ENCODE assay signal across 13 cellular contexts in the genomic region with DNA sequence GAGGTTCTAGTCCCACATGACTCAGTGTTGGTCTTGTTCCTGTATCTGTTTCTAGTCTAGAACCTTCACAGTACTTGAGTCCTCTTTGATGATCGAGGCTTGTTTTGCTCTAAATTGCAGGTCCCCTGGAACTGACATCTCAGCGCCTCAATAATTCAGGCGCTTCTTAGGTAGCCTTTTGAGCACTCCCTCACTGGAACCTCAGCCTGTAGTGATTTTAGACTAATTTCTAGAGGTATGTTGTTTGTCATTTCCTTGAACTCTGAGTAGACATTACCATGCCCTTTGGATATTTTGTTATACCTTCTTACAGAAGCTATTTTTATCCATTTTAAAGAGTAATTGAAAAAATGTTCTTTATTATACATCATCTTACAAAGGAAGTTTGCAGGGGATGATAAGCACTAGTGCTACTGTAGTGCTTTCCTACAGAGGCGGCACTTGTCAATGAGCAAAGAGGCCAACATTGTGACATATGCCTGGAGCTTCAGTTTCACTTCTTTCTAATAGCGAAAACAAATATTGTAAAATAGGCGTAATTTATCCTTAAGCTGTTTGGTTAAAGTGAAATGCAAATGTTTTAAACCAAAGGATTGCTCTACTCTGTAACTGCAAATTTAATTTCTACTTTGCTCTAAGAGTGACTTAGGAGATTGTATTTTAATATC.
DNase-seq lines count a peak whose midpoint lies in the region; ATAC-seq, FAIRE-seq and TF ChIP-seq lines count a peak whose summit lies in the region.
"Had no signal": no experiment of that assay in that cellular context is flagged by ENCODE, and none has a peak within 500 bp of the region (broad histone marks: within the 10 kb centered on the region; RNA-seq: fewer than 3 reads in every experiment).

No MANE protein-coding gene starts in this region.

- no peak overlapping the region for H3K9ac ChIP-seq in HepG2 (ENCODE audit: insufficient read depth, low read depth, low read length)

- intact Hi-C loops in HepG2 (cut with micrococcal nuclease; ENCODE audit: unreplicated experiment) (no loop called here), left colon (cut with DNase I, micrococcal nuclease) (no loop called here)

- H3K9me3 ChIP-seq in HepG2 (ENCODE audit: low read length), result no peaks in the 10 kb centered on the region

- no peak overlapping the region for H3K4me3 Mint-ChIP-seq in activated T-cell treated with anti-CD3 and anti-CD28 coated beads, Interleukin-2, amount 50 U/mL, for 4 hours
- H3K4me3 Mint-ChIP-seq: CD8-positive, alpha-beta T cell had no signal

- POLR2A ChIA-PET in HepG2 (lab: Yijun Ruan, JAX), result no interaction called here

- no peak for TF ChIP-seq CTCF in HepG2 (CRISPR knock-in tag; IDR thresholded peaks at IDR 0.05)

- DNase-seq in HepG2 (ENCODE audit: low spot score) (no peak), NCI-H69 (lab: John Stamatoyannopoulos, UW) (no peak), left colon (no peak)
- no peak for DNase-seq in activated T-cell treated with anti-CD3 and anti-CD28 coated beads, Interleukin-2, amount 50 U/mL, for 4 hours
- DNase-seq: activated CD4-positive, alpha-beta T cell treated with anti-CD3 and anti-CD28 coated beads for 4 hours; activated gamma-delta T cell; CD8-positive, alpha-beta T cell; NCI-H2227 treated with DMSO at 0.1 percent for 48 hours had no signal

- 98% methylated on average over 6 of the region's 6 CpGs for WGBS in HepG2 (ENCODE audit: low lambda C conversion rate)

- no peak overlapping the region for H3K4me3 ChIP-seq in HepG2 (replicated peaks in 1 of 3; ENCODE audit: insufficient read depth in 1 of 3, low read depth in 2 of 3, low read length in 3 of 3)

- in situ Hi-C loops in HepG2 (cut with HindIII; ENCODE audit: extremely low pct_ligation_motif_present, low pct_unique_long_range_greater_than_20kb), result no loop called here

- CTCF ChIA-PET in HepG2 (lab: Yijun Ruan, JAX; ENCODE audit: low intra/inter-chr PET ratio, low total read pairs), result no interaction called here

- FAIRE-seq in HepG2 (lab: Jason Lieb, UNC), result peak; percentile 23

- no peaks in the 10 kb centered on the region for H3K9me3 Mint-ChIP-seq in activated T-cell treated with anti-CD3 and anti-CD28 coated beads, Interleukin-2, amount 50 U/mL, for 4 hours
- H3K9me3 Mint-ChIP-seq: CD8-positive, alpha-beta T cell; IgD-negative memory B cell had no signal

- H3K36me3 ChIP-seq in HepG2 (replicated peaks in 1 of 2; ENCODE audit: control insufficient read depth in 1 of 2, insufficient read depth in 2 of 2, low read length in 2 of 2), result no peaks in the 10 kb centered on the region

- no peak for TF ChIP-seq EP300 in HepG2 (IDR thresholded peaks at IDR 0.05; ENCODE audit: low read depth in 2 of 2, low read length in 2 of 2)
- TF ChIP-seq EP300 in HepG2 (CRISPR knock-in tag; IDR thresholded peaks at IDR 0.05; ENCODE audit: borderline replicate concordance), result no peak

- ATAC-seq in GM18909 (IDR thresholded peaks at IDR 0.05; ENCODE audit: poor library complexity, unreplicated experiment), result peak; percentile 93
- ATAC-seq in GM21723 (IDR thresholded peaks at IDR 0.05; ENCODE audit: unreplicated experiment), result peak; percentile 90
- peak; percentile 66 for ATAC-seq in HG03442 (IDR thresholded peaks at IDR 0.05; ENCODE audit: unreplicated experiment)
- ATAC-seq in HepG2, result no peak
- ATAC-seq in GM19397 (IDR thresholded peaks at IDR 0.05; ENCODE audit: unreplicated experiment), result no peak
- no peak for ATAC-seq in left colon
- ATAC-seq in activated T-cell treated with anti-CD3 and anti-CD28 coated beads, Interleukin-2, amount 50 U/mL, for 4 hours, result no peak
- ATAC-seq: CD8-positive, alpha-beta T cell had no signal

- H3K27me3 Mint-ChIP-seq in activated T-cell treated with anti-CD3 and anti-CD28 coated beads, Interleukin-2, amount 50 U/mL, for 4 hours (ENCODE audit: low read depth), result no peaks in the 10 kb centered on the region
- H3K27me3 Mint-ChIP-seq: IgD-negative memory B cell had no signal

- H3K79me2 ChIP-seq in HepG2 (ENCODE audit: insufficient read depth, low read length), result no peaks in the 10 kb centered on the region

- H3K36me3 Mint-ChIP-seq in activated T-cell treated with anti-CD3 and anti-CD28 coated beads, Interleukin-2, amount 50 U/mL, for 4 hours (ENCODE audit: insufficient read depth), result peaks cover 11% of the 10 kb centered on the region

- no peak for TF ChIP-seq RAD21 in HepG2 (CRISPR knock-in tag; IDR thresholded peaks at IDR 0.05)

- H3K27me3 ChIP-seq in HepG2 (ENCODE audit: control insufficient read depth in 1 of 2, insufficient read depth in 2 of 2, low read length in 2 of 2), result no peaks in the 10 kb centered on the region

- no peaks in the 10 kb centered on the region for H3K4me1 ChIP-seq in HepG2 (ENCODE audit: insufficient read depth, low read length)

- H4K20me1 ChIP-seq in HepG2 (ENCODE audit: insufficient read depth, low read length), result no peaks in the 10 kb centered on the region

- H2AFZ ChIP-seq in HepG2 (ENCODE audit: low read length), result no peak overlapping the region

- no peak overlapping the region for H3K27ac ChIP-seq in HepG2 (ENCODE audit: extremely low read length, insufficient read depth, low read length)

- H3K4me2 ChIP-seq in HepG2 (ENCODE audit: low read depth, low read length), result no peak overlapping the region

- BruUV-seq in HepG2 (replicated peaks; lab: Mats Ljungman, UMichigan), result no TSS peak

- no peaks in the 10 kb centered on the region for H3K4me1 Mint-ChIP-seq in activated T-cell treated with anti-CD3 and anti-CD28 coated beads, Interleukin-2, amount 50 U/mL, for 4 hours (ENCODE audit: low read depth)

- TF ChIP-seq POLR2A in HepG2 (IDR thresholded peaks at IDR 0.05; ENCODE audit: insufficient read depth in 1 of 2, low read depth in 2 of 2, low read length in 2 of 2), result no peak

TF ChIP-seq in HepG2, 621 proteins besides CTCF, POLR2A, EP300 and RAD21 (continues in another document):
- TF ChIP-seq, protein P1, sequence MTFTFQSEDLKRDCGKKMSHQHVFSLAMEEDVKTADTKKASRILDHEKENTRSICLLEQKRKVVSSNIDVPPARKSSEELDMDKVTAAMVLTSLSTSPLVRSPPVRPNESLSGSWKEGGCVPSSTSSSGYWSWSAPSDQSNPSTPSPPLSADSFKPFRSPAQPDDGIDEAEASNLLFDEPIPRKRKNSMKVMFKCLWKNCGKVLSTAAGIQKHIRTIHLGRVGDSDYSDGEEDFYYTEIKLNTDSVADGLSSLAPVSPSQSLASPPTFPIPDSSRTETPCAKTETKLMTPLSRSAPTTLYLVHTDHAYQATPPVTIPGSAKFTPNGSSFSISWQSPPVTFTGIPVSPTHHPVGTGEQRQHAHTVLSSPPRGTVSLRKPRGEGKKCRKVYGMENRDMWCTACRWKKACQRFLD (CRISPR knock-in tag; IDR thresholded peaks at IDR 0.05; ENCODE audit: borderline replicate concordance), result no peak
- no peak for TF ChIP-seq KDM5A (IDR thresholded peaks at IDR 0.05; ENCODE audit: borderline replicate concordance, low read length)
- TF ChIP-seq NFKB2 (CRISPR knock-in tag; IDR thresholded peaks at IDR 0.05; ENCODE audit: borderline replicate concordance), result no peak
- TF ChIP-seq ZNF382 (CRISPR knock-in tag; IDR thresholded peaks at IDR 0.05; ENCODE audit: borderline replicate concordance), result no peak
- no peak for TF ChIP-seq GABPA (IDR thresholded peaks at IDR 0.05; ENCODE audit: low read depth, low read length)
- no peak for TF ChIP-seq GABPA (CRISPR knock-in tag; IDR thresholded peaks at IDR 0.05; ENCODE audit: low read depth)
- TF ChIP-seq, protein P2, sequence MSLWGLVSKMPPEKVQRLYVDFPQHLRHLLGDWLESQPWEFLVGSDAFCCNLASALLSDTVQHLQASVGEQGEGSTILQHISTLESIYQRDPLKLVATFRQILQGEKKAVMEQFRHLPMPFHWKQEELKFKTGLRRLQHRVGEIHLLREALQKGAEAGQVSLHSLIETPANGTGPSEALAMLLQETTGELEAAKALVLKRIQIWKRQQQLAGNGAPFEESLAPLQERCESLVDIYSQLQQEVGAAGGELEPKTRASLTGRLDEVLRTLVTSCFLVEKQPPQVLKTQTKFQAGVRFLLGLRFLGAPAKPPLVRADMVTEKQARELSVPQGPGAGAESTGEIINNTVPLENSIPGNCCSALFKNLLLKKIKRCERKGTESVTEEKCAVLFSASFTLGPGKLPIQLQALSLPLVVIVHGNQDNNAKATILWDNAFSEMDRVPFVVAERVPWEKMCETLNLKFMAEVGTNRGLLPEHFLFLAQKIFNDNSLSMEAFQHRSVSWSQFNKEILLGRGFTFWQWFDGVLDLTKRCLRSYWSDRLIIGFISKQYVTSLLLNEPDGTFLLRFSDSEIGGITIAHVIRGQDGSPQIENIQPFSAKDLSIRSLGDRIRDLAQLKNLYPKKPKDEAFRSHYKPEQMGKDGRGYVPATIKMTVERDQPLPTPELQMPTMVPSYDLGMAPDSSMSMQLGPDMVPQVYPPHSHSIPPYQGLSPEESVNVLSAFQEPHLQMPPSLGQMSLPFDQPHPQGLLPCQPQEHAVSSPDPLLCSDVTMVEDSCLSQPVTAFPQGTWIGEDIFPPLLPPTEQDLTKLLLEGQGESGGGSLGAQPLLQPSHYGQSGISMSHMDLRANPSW (CRISPR knock-in tag; IDR thresholded peaks at IDR 0.05; ENCODE audit: borderline replicate concordance), result no peak
- TF ChIP-seq, protein P3, sequence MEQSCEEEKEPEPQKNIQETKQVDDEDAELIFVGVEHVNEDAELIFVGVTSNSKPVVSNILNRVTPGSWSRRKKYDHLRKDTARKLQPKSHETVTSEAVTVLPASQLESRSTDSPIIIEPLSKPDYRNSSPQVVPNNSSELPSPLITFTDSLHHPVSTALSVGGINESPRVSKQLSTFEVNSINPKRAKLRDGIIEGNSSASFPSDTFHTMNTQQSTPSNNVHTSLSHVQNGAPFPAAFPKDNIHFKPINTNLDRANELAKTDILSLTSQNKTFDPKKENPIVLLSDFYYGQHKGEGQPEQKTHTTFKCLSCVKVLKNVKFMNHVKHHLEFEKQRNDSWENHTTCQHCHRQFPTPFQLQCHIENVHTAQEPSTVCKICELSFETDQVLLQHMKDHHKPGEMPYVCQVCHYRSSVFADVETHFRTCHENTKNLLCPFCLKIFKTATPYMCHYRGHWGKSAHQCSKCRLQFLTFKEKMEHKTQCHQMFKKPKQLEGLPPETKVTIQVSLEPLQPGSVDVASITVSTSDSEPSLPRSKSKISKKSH (CRISPR knock-in tag; IDR thresholded peaks at IDR 0.05; ENCODE audit: borderline replicate concordance), result no peak
- no peak for TF ChIP-seq ISL2 (CRISPR knock-in tag; IDR thresholded peaks at IDR 0.05)
- TF ChIP-seq, protein P4, sequence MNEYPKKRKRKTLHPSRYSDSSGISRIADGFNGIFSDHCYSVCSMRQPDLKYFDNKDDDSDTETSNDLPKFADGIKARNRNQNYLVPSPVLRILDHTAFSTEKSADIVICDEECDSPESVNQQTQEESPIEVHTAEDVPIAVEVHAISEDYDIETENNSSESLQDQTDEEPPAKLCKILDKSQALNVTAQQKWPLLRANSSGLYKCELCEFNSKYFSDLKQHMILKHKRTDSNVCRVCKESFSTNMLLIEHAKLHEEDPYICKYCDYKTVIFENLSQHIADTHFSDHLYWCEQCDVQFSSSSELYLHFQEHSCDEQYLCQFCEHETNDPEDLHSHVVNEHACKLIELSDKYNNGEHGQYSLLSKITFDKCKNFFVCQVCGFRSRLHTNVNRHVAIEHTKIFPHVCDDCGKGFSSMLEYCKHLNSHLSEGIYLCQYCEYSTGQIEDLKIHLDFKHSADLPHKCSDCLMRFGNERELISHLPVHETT (CRISPR knock-in tag; conservative IDR thresholded peaks at IDR 0.05), result no peak

Comparison
In these comparisons a context has a peak if more than half of its experiments do, and no peak if none do; other contexts are left out.
1. ATAC-seq: peak in GM18909 (single experiment), GM21723 (single experiment) and HG03442 (single experiment); none in HepG2 (single experiment), GM19397 (single experiment), left colon (single experiment) and activated T-cell treated with anti-CD3 and anti-CD28 coated beads, Interleukin-2, amount 50 U/mL, for 4 hours (0 of 2).